Comparison of ENCODE assay signal across 8 cellular contexts in genomic region chr20:45341939-45342862, GRCh38. TPM values are rescaled to one million over a fixed set of nuclear protein-coding genes. Genes with fewer than 3 reads are reported as not detected.
DNase-seq lines count a peak whose midpoint lies in the region; ATAC-seq and TF ChIP-seq lines count a peak whose summit lies in the region.

No MANE protein-coding gene starts in this region.

- no peak overlapping the region for H3K4me3 Mint-ChIP-seq in T-helper 2 cell treated with Interferon-gamma antibody and Interleukin-4, amounts not matched to agents 5 μg/mL and 100 μg/mL, for 36 hours
- H3K4me3 Mint-ChIP-seq in brain: peak overlapping the region in 3 of 5 experiments; percentile 48 to 71 (median 61)

- no peaks in the 10 kb centered on the region for H3K27me3 ChIP-seq in smooth muscle cell (ENCODE audit: low read depth)

- no peaks in the 10 kb centered on the region for H3K27me3 Mint-ChIP-seq in T-helper 2 cell treated with Interferon-gamma antibody and Interleukin-4, amounts not matched to agents 5 μg/mL and 100 μg/mL, for 36 hours (ENCODE audit: low read depth)
- peaks cover 13% of the 10 kb centered on the region for H3K27me3 Mint-ChIP-seq in brain

- H3K9me3 Mint-ChIP-seq in T-helper 2 cell treated with Interferon-gamma antibody and Interleukin-4, amounts not matched to agents 5 μg/mL and 100 μg/mL, for 36 hours: no peaks in the 10 kb centered on the region
- H3K9me3 Mint-ChIP-seq in brain: no peaks in the 10 kb centered on the region

- peak overlapping the region; percentile 26 for H3K4me3 ChIP-seq in smooth muscle cell

- peaks cover 39% of the 10 kb centered on the region for H4K20me1 ChIP-seq in smooth muscle cell (ENCODE audit: low read depth)

- peak overlapping the region; percentile 97 for H3K4me2 ChIP-seq in smooth muscle cell

- DNase-seq in T-helper 2 cell treated with Interferon-gamma antibody and Interleukin-4, amounts not matched to agents 5 μg/mL and 100 μg/mL, for 36 hours (ENCODE audit: low spot score): no peak
- DNase-seq in T-helper 2 cell (no peak), iPS-NIHi11 (ENCODE audit: low spot score) (peak; percentile 80), smooth muscle cell (lab: John Stamatoyannopoulos, UW; ENCODE audit: unreplicated experiment) (no peak), NCI-H128 (lab: John Stamatoyannopoulos, UW; ENCODE audit: unreplicated experiment) (no peak)
- no peak for DNase-seq in stimulated activated CD8-positive, alpha-beta memory T cell treated with anti-CD3 and anti-CD28 coated beads, Interleukin-4, amount 100 ng/mL, for 48 hours

- ATAC-seq in HG03354 (IDR thresholded peaks at IDR 0.05; ENCODE audit: poor library complexity, severe bottlenecking, unreplicated experiment): no peak

- no peak overlapping the region for H2AFZ ChIP-seq in smooth muscle cell (ENCODE audit: low read depth)

- 2% methylated on average over 16 of the region's 16 CpGs for WGBS in smooth muscle cell (ENCODE audit: low lambda C conversion rate)

- no peaks in the 10 kb centered on the region for H3K9me3 ChIP-seq in smooth muscle cell (replicated peaks; ENCODE audit: low read depth)

- H3K4me1 Mint-ChIP-seq in T-helper 2 cell treated with Interferon-gamma antibody and Interleukin-4, amounts not matched to agents 5 μg/mL and 100 μg/mL, for 36 hours (ENCODE audit: low read depth): peaks cover 34% of the 10 kb centered on the region
- H3K4me1 Mint-ChIP-seq in brain: peaks cover 76% of the 10 kb centered on the region

- peak overlapping the region; percentile 96 for H3K27ac ChIP-seq in smooth muscle cell (ENCODE audit: low read depth)

- H3K36me3 ChIP-seq in smooth muscle cell (ENCODE audit: low read depth): no peaks in the 10 kb centered on the region

- H3F3A ChIP-seq in smooth muscle cell (ENCODE audit: low read depth): peaks cover 51% of the 10 kb centered on the region

- TF ChIP-seq CTCF in brain (conservative IDR thresholded peaks at IDR 0.05) (no peak), smooth muscle cell (IDR thresholded peaks at IDR 0.05; ENCODE audit: borderline replicate concordance, insufficient read depth, poor library complexity, severe bottlenecking) (no peak)

- H3K27ac Mint-ChIP-seq in T-helper 2 cell treated with Interferon-gamma antibody and Interleukin-4, amounts not matched to agents 5 μg/mL and 100 μg/mL, for 36 hours: peak overlapping the region; percentile 10
- peak overlapping the region in 4 of 5 experiments; percentile 76 to 93 (median 86) for H3K27ac Mint-ChIP-seq in brain

- peaks cover 77% of the 10 kb centered on the region for H3K4me1 ChIP-seq in smooth muscle cell (ENCODE audit: low read depth)

- H3K36me3 Mint-ChIP-seq in T-helper 2 cell treated with Interferon-gamma antibody and Interleukin-4, amounts not matched to agents 5 μg/mL and 100 μg/mL, for 36 hours (ENCODE audit: low read depth): peaks cover 2% of the 10 kb centered on the region
- H3K36me3 Mint-ChIP-seq in brain: no peaks in the 10 kb centered on the region

- peak overlapping the region; percentile 71 for H3K9ac ChIP-seq in smooth muscle cell (ENCODE audit: low read depth)

- peaks cover 69% of the 10 kb centered on the region for H3K79me2 ChIP-seq in smooth muscle cell (ENCODE audit: low read depth)

RNA-seq across cellular contexts. Expression of gene SDC4, which starts 6.0 kb away (rescaled TPM):
- polyA plus RNA-seq in brain (ENCODE audit: insufficient read depth, low read depth, low replicate concordance) (63.5 TPM), smooth muscle cell (45.0 and 122 TPM in 2 replicates)
- 70.7 and 78.1 TPM in 2 replicates for total RNA-seq in smooth muscle cell

RNA-seq across cellular contexts. Expression of gene SYS1, which starts 20.8 kb away (rescaled TPM):
- polyA plus RNA-seq in brain (ENCODE audit: insufficient read depth, low read depth, low replicate concordance) (34.6 TPM), smooth muscle cell (17.0 and 24.7 TPM in 2 replicates)
- 14.5 and 15.2 TPM in 2 replicates for total RNA-seq in smooth muscle cell

RNA-seq across cellular contexts. Expression of gene MATN4, which starts 34.1 kb away (rescaled TPM):
- polyA plus RNA-seq in brain (ENCODE audit: insufficient read depth, low read depth, low replicate concordance): 0.20 TPM
- total RNA-seq in smooth muscle cell: not detected in 2 replicates
- not detected in 2 replicates for polyA plus RNA-seq in smooth muscle cell

RNA-seq across cellular contexts. Expression of gene RBPJL, which starts 35.6 kb away (rescaled TPM):
- polyA plus RNA-seq in brain (ENCODE audit: insufficient read depth, low read depth, low replicate concordance): not detected
- not detected in 2 replicates for total RNA-seq in smooth muscle cell
- not detected in 2 replicates for polyA plus RNA-seq in smooth muscle cell

RNA-seq across cellular contexts. Expression of gene TP53TG5, which starts 35.9 kb away (rescaled TPM):
- polyA plus RNA-seq in brain (ENCODE audit: insufficient read depth, low read depth, low replicate concordance) (4.8 TPM), smooth muscle cell (0.06 TPM in 1 of 2 replicates, not detected in the other)
- total RNA-seq in smooth muscle cell: not detected in 2 replicates
